14 cellular contexts compared by ENCODE assay signal in the genomic region with DNA sequence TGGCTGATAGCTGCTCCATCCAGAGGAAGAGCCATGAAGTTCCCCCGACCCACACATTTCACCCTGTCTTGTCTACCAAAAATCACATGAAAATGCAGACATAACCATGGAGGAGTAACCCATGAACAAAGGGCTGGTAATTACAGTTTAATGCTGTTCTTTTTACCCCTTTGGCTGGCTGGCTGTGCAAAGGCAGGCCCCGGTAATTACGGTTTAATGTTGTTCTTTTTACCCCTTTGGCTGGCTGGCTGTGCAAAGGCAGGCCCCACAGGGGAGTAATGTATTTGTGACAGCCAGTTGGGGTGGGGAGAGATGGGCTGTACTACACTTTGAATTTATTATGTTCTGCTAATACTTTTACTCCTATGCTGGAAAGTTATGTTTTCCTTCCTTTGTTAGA. TPM values are rescaled to one million over a fixed set of nuclear protein-coding genes. Genes with fewer than 3 reads are reported as not detected.
DNase-seq lines count a peak whose midpoint lies in the region; ATAC-seq and TF ChIP-seq lines count a peak whose summit lies in the region.
"Had no signal": no experiment of that assay in that cellular context is flagged by ENCODE, and none has a peak within 500 bp of the region (broad histone marks: within the 10 kb centered on the region; RNA-seq: fewer than 3 reads in every experiment).

No MANE protein-coding gene starts in this region.

- H3K36me3 Mint-ChIP-seq in activated CD8-positive, alpha-beta T cell treated with anti-CD3 and anti-CD28 coated beads, Interleukin-2, amount 10 ng/mL, durations not matched to agents 7 days and 5 days (ENCODE audit: low read depth), result peaks cover 28% of the 10 kb centered on the region
- H3K36me3 Mint-ChIP-seq in memory B cell, result peaks cover 3% of the 10 kb centered on the region

- H3K36me3 ChIP-seq in heart right ventricle (no peaks in the 10 kb centered on the region), urinary bladder (ENCODE audit: insufficient read depth) (no peaks in the 10 kb centered on the region)

- no peak for TF ChIP-seq CTCF in heart right ventricle (IDR thresholded peaks at IDR 0.05)

- no peaks in the 10 kb centered on the region for H3K27me3 Mint-ChIP-seq in activated CD8-positive, alpha-beta T cell treated with anti-CD3 and anti-CD28 coated beads, Interleukin-2, amount 10 ng/mL, durations not matched to agents 7 days and 5 days (ENCODE audit: low read depth)
- H3K27me3 Mint-ChIP-seq in memory B cell, result no peaks in the 10 kb centered on the region

- H3K9me3 ChIP-seq in heart right ventricle, result no peaks in the 10 kb centered on the region

- POLR2A ChIA-PET in activated CD8-positive, alpha-beta T cell treated with anti-CD3 and anti-CD28 coated beads, Interleukin-2, amount 10 ng/mL, durations not matched to agents 7 days and 5 days (lab: Charles Lee), result no interaction called here

- H3K4me1 ChIP-seq in heart right ventricle (peaks cover 19 to 100% (median 99%) of the 10 kb centered on the region in 9 donors), urinary bladder (ENCODE audit: insufficient read depth) (peaks cover 2% of the 10 kb centered on the region)

- H3K4me3 ChIP-seq in heart right ventricle (no peak overlapping the region), urinary bladder (ENCODE audit: low read depth, low read length) (no peak overlapping the region)

- 46 to 65% methylated on average over 3 of the region's 3 CpGs for WGBS in heart right ventricle, 2 donors
- 58% methylated on average over 3 of the region's 3 CpGs for WGBS in urinary bladder

- ATAC-seq in heart right ventricle, result no peak
- no peak for ATAC-seq in Right ventricle myocardium superior (ENCODE audit: poor library complexity)
- ATAC-seq in activated CD8-positive, alpha-beta T cell treated with anti-CD3 and anti-CD28 coated beads, Interleukin-2, amount 10 ng/mL, durations not matched to agents 7 days and 5 days, result no peak
- no peak for ATAC-seq in memory B cell (ENCODE audit: low read depth)
- no peak for ATAC-seq in GM21737 (IDR thresholded peaks at IDR 0.05; ENCODE audit: unreplicated experiment)
- ATAC-seq in GM18520 (IDR thresholded peaks at IDR 0.05; ENCODE audit: unreplicated experiment), result no peak

- no peaks in the 10 kb centered on the region for H3K9me3 Mint-ChIP-seq in activated CD8-positive, alpha-beta T cell treated with anti-CD3 and anti-CD28 coated beads, Interleukin-2, amount 10 ng/mL, durations not matched to agents 7 days and 5 days (ENCODE audit: insufficient read depth)
- H3K9me3 Mint-ChIP-seq in memory B cell, result no peaks in the 10 kb centered on the region

- H3K27ac ChIP-seq in heart right ventricle (peak overlapping the region; percentile 6 to 86 (median 70)), urinary bladder (ENCODE audit: low read depth) (peak overlapping the region; percentile 48)

- intact Hi-C loops in heart right ventricle (cut with DNase I), result loop anchor here in 7 of 10 donors (5.0 to 10.0 kb wide), 5 partner anchors 40 to 1012 kb away; a partner anchor contains a TSS
- intact Hi-C loops in Right ventricle myocardium superior (cut with DNase I), result loop anchor here (10.0 kb wide), 3 partner anchors 452 to 1012 kb away; no protein-coding TSS in a partner anchor

- DNase-seq in heart right ventricle, result no peak
- no peak for DNase-seq in Right ventricle myocardium superior
- DNase-seq in activated CD8-positive, alpha-beta T cell treated with anti-CD3 and anti-CD28 coated beads, Interleukin-2, amount 10 ng/mL, durations not matched to agents 7 days and 5 days, result no peak
- no peak for DNase-seq in memory B cell (ENCODE audit: low spot score in 2 of 2)
- DNase-seq in activated effector memory CD4-positive, alpha-beta T cell treated with anti-CD3 and anti-CD28 coated beads, Interleukin-2, amount 50 U/mL, for 16 hours, result no peak
- DNase-seq: activated T-cell treated with anti-CD3 and anti-CD28 coated beads for 4 hours; AML-193; islet precursor cell; NCI-H2171; stimulated activated CD4-positive, alpha-beta T cell treated with anti-CD3 and anti-CD28 coated beads, Interleukin-2, amount 100 ng/mL, for 24 hours; stimulated activated CD8-positive, alpha-beta memory T cell treated with anti-CD3 and anti-CD28 coated beads, Interleukin-4, amount 100 ng/mL, for 48 hours had no signal

- H3K4me1 Mint-ChIP-seq in activated CD8-positive, alpha-beta T cell treated with anti-CD3 and anti-CD28 coated beads, Interleukin-2, amount 10 ng/mL, durations not matched to agents 7 days and 5 days (ENCODE audit: low read depth), result peaks cover 69% of the 10 kb centered on the region
- H3K4me1 Mint-ChIP-seq in memory B cell, result peaks cover 26% of the 10 kb centered on the region

- CTCF ChIA-PET in activated CD8-positive, alpha-beta T cell treated with anti-CD3 and anti-CD28 coated beads, Interleukin-2, amount 10 ng/mL, durations not matched to agents 7 days and 5 days (lab: Charles Lee), result interaction anchor here (1.6 to 6.3 kb wide), 5 partner anchors 11 to 1011 kb away, joined by 5 to 39 read pairs (median 12); no protein-coding TSS in a partner anchor

- H3K27ac Mint-ChIP-seq in activated CD8-positive, alpha-beta T cell treated with anti-CD3 and anti-CD28 coated beads, Interleukin-2, amount 10 ng/mL, durations not matched to agents 7 days and 5 days, result peak overlapping the region; percentile 21
- peak overlapping the region; percentile 70 for H3K27ac Mint-ChIP-seq in memory B cell

- no peaks in the 10 kb centered on the region for H3K27me3 ChIP-seq in heart right ventricle

- no peak overlapping the region for H3K4me3 Mint-ChIP-seq in activated CD8-positive, alpha-beta T cell treated with anti-CD3 and anti-CD28 coated beads, Interleukin-2, amount 10 ng/mL, durations not matched to agents 7 days and 5 days
- H3K4me3 Mint-ChIP-seq in memory B cell, result no peak overlapping the region

RNA-seq across cellular contexts. Expression of a gene that starts 41.7 kb away (rescaled TPM):
- total RNA-seq in heart right ventricle, result 100 to 1,000 TPM in 8 of 10 donors, 10 to 100 TPM in 2; 45.6 to 269 (median 148) TPM
- polyA plus RNA-seq in heart right ventricle, result 10 to 100 TPM; 12.2 to 22.3 TPM
- total RNA-seq in Right ventricle myocardium superior, result 103 TPM
- 10 to 100 TPM; 61.1 to 65.0 TPM for total RNA-seq in activated CD8-positive, alpha-beta T cell treated with anti-CD3 and anti-CD28 coated beads, Interleukin-2, amount 10 ng/mL, durations not matched to agents 7 days and 5 days
- 128 TPM for total RNA-seq in urinary bladder
- 66.4 TPM for polyA plus RNA-seq in urinary bladder
